In the genomic region with DNA sequence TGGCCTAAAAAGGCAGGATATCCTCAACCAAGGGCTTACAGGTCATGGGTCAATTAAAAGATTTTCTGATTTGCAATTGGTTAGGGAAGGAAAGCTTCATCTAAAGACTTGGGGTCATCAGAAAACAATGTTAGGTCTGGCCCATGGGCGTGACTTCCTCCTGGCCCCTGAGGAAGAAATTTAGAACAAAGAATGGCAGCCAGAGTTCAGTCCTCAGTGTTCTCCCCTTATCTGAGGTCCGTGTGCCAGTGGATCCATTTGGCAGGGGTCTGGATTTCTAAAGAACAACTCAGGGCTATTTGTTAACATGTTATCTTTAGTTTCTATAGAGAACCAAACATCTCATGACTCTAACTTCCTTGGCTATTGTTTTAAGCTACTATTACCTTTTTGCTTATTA, we compare ENCODE assay signal across 17 cellular contexts. TPM values are rescaled to one million over a fixed set of nuclear protein-coding genes. Genes with fewer than 3 reads are reported as not detected.
DNase-seq lines count a peak whose midpoint lies in the region; TF ChIP-seq lines count a peak whose summit lies in the region.
"Had no signal": no experiment of that assay in that cellular context is flagged by ENCODE, and none has a peak within 500 bp of the region (broad histone marks: within the 10 kb centered on the region; RNA-seq: fewer than 3 reads in every experiment).

No MANE protein-coding gene starts in this region.

- H3K36me3 Mint-ChIP-seq in type B pancreatic cell: no peaks in the 10 kb centered on the region

- no peak overlapping the region for H3K4me3 ChIP-seq in cardiac fibroblast (replicated peaks in 1 of 2; ENCODE audit: low read depth in 2 of 2, low read length in 2 of 2)
- H3K4me3 ChIP-seq in fibroblast of the aortic adventitia (ENCODE audit: low read depth, low read length): no peak overlapping the region
- H3K4me3 ChIP-seq in right atrium auricular region: no peak overlapping the region
- H3K4me3 ChIP-seq: A549 had no signal

- no peaks in the 10 kb centered on the region for H3K27me3 ChIP-seq in right atrium auricular region
- H3K27me3 ChIP-seq: BE2C had no signal

- no peaks in the 10 kb centered on the region for H3K27me3 Mint-ChIP-seq in type B pancreatic cell

- no peaks in the 10 kb centered on the region for H3K4me1 Mint-ChIP-seq in type B pancreatic cell (ENCODE audit: unreplicated experiment)

- no peak overlapping the region for H3K4me3 Mint-ChIP-seq in type B pancreatic cell

- H3K9me3 Mint-ChIP-seq in type B pancreatic cell: no peaks in the 10 kb centered on the region

- no peaks in the 10 kb centered on the region for H3K9me3 ChIP-seq in right atrium auricular region
- H3K9me3 ChIP-seq: A549, BE2C had no signal

- H3K27ac Mint-ChIP-seq in type B pancreatic cell: no peak overlapping the region

- TF ChIP-seq CTCF in cardiac fibroblast (IDR thresholded peaks at IDR 0.05; ENCODE audit: low read depth, low read length) (no peak), fibroblast of the aortic adventitia (IDR thresholded peaks at IDR 0.05; ENCODE audit: insufficient read depth, low read length) (no peak), right atrium auricular region (IDR thresholded peaks at IDR 0.05) (no peak), type B pancreatic cell (conservative IDR thresholded peaks at IDR 0.05) (no peak)

- H3K36me3 ChIP-seq in right atrium auricular region: no peaks in the 10 kb centered on the region
- H3K36me3 ChIP-seq: BE2C had no signal

- DNase-seq in cardiac fibroblast (ENCODE audit: low read depth in 2 of 2) (peak; percentile 33 to 91), fibroblast of the aortic adventitia (ENCODE audit: low read depth) (peak; percentile 70), right atrium auricular region (ENCODE audit: low spot score) (no peak), pulmonary artery endothelial cell (ENCODE audit: low read depth, low spot score) (peak; percentile 55), DMS53 (lab: John Stamatoyannopoulos, UW) (no peak), type B pancreatic cell (ENCODE audit: extremely low spot score, unreplicated experiment) (no peak), NCI-H1930 (lab: John Stamatoyannopoulos, UW) (no peak)
- DNase-seq: BE2C, DMS79, Kasumi-1, NCI-H1694, NCI-H2081 treated with DMSO at 0.1 percent for 48 hours, NCI-H2171 treated with DMSO at 0.1 percent for 48 hours, NCI-H446 treated with DMSO at 0.1 percent for 48 hours, NCI-H526 treated with DMSO at 0.1 percent for 48 hours, OCI-M1 had no signal

- H3K4me1 ChIP-seq in right atrium auricular region: peaks cover 0 to 21% of the 10 kb centered on the region in 2 donors
- H3K4me1 ChIP-seq: A549, BE2C had no signal

- H3K27ac ChIP-seq in right atrium auricular region: peak overlapping the region; percentile 22 to 36
- H3K27ac ChIP-seq: A549 had no signal

RNA-seq across cellular contexts. Expression of gene NFYB, which starts 27.8 kb away (rescaled TPM):
- total RNA-seq in fibroblast of the aortic adventitia (ENCODE audit: low replicate concordance) (20.2 and 43.7 TPM in 2 replicates), right atrium auricular region (10 to 100 TPM; 24.0 to 29.0 TPM), pulmonary artery endothelial cell (17.6 and 24.7 TPM in 2 replicates), type B pancreatic cell (ENCODE audit: low replicate concordance) (23.0 and 36.4 TPM in 2 replicates)

RNA-seq across cellular contexts. Expression of gene TXNRD1, which starts 49.8 kb away (rescaled TPM):
- total RNA-seq in fibroblast of the aortic adventitia (ENCODE audit: low replicate concordance) (350 and 651 TPM in 2 replicates), right atrium auricular region (100 to 1,000 TPM; 191 to 286 TPM), pulmonary artery endothelial cell (1,036 and 1,521 TPM in 2 replicates), type B pancreatic cell (ENCODE audit: low replicate concordance) (94.7 and 157 TPM in 2 replicates)

Comparison
In these comparisons a context has a peak if more than half of its experiments do, and no peak if none do; other contexts are left out.
1. DNase-seq: peak in cardiac fibroblast (2 of 2), fibroblast of the aortic adventitia (single experiment) and pulmonary artery endothelial cell (single experiment); none in right atrium auricular region (single experiment), DMS53 (single experiment), type B pancreatic cell (single experiment) and NCI-H1930 (0 of 2).